In genomic region chr5:73900566-73900965, GRCh38 we compare ENCODE assay signal across 25 cellular contexts.
DNase-seq lines count a peak whose midpoint lies in the region; TF ChIP-seq lines count a peak whose summit lies in the region.
"Had no signal": no experiment of that assay in that cellular context is flagged by ENCODE, and none has a peak within 500 bp of the region (broad histone marks: within the 10 kb centered on the region; RNA-seq: fewer than 3 reads in every experiment).

No MANE protein-coding gene starts in this region.

- H3K27me3 Mint-ChIP-seq in nephron (ENCODE audit: low read depth) = no peaks in the 10 kb centered on the region

- in situ Hi-C loops in brain microvascular endothelial cell (cut with HindIII; ENCODE audit: low pct_ligation_motif_present, low sequenced_read_pairs) = loop anchor here (25.0 kb wide), 1 partner anchor 762 kb away; no protein-coding TSS in a partner anchor

- H3K4me1 Mint-ChIP-seq in nephron = peaks cover 38% of the 10 kb centered on the region
- H3K4me1 Mint-ChIP-seq: B cell; CD4-positive, alpha-beta memory T cell; naive B cell had no signal

- H3K36me3 ChIP-seq in ACC112 (ENCODE audit: insufficient read depth, low read length) = 0 out of 2 replicates have a peak, but pooled peaks cover 6% of the 10 kb centered on the region
- no peaks in the 10 kb centered on the region for H3K36me3 ChIP-seq in HUES6 (ENCODE audit: control insufficient read depth, insufficient read depth, low read length)
- H3K36me3 ChIP-seq in brain microvascular endothelial cell (replicated peaks) = peaks cover 10% of the 10 kb centered on the region
- H3K36me3 ChIP-seq: WERI-Rb-1 had no signal

- peaks cover 23% of the 10 kb centered on the region for H3K36me3 Mint-ChIP-seq in nephron (ENCODE audit: low read depth)
- H3K36me3 Mint-ChIP-seq: activated naive CD4-positive, alpha-beta T cell treated with anti-CD3 and anti-CD28 coated beads, Interleukin-2, amount 50 U/mL, for 72 hours; CD4-positive, alpha-beta memory T cell; naive B cell; stimulated activated memory B cell treated with anti-CD40 and anti-IgM and Interleukin-4, amounts not matched to agents 10 μg/mL and 1 μg/mL and 100 μg/mL, for 72 hours had no signal

- H3K4me1 ChIP-seq in ACC112 (ENCODE audit: control insufficient read depth, insufficient read depth, low read length, unreplicated experiment) (peaks cover 13% of the 10 kb centered on the region), HUES6 (ENCODE audit: control insufficient read depth, insufficient read depth, low read length) (0 out of 2 replicates have a peak, but pooled peaks cover 2% of the 10 kb centered on the region)

- H3K79me2 ChIP-seq in ACC112 (ENCODE audit: control insufficient read depth, insufficient read depth, low read length, unreplicated experiment) = no peaks in the 10 kb centered on the region

- H3K4me3 Mint-ChIP-seq in nephron = no peak overlapping the region
- H3K4me3 Mint-ChIP-seq: activated CD4-positive, alpha-beta T cell treated with anti-CD3 and anti-CD28 coated beads, Interleukin-2, amount 10 ng/mL, durations not matched to agents 7 days and 5 days; B cell; CD4-positive, alpha-beta memory T cell; naive B cell; stimulated activated memory B cell treated with anti-CD40 and anti-IgM and Interleukin-4, amounts not matched to agents 10 μg/mL and 1 μg/mL and 100 μg/mL, for 72 hours had no signal

- H3K27ac Mint-ChIP-seq in nephron = peak overlapping the region; percentile 7 to 82 (median 17)
- H3K27ac Mint-ChIP-seq: activated CD4-positive, alpha-beta T cell treated with anti-CD3 and anti-CD28 coated beads, Interleukin-2, amount 10 ng/mL, durations not matched to agents 7 days and 5 days; activated naive CD4-positive, alpha-beta T cell treated with anti-CD3 and anti-CD28 coated beads, Interleukin-2, amount 50 U/mL, for 72 hours; B cell; naive B cell; stimulated activated memory B cell treated with anti-CD40 and anti-IgM and Interleukin-4, amounts not matched to agents 10 μg/mL and 1 μg/mL and 100 μg/mL, for 72 hours had no signal

- no peak overlapping the region for H3K9ac ChIP-seq in HUES6 (ENCODE audit: low read length)
- H3K9ac ChIP-seq: KMS-11 had no signal

- DNase-seq in brain microvascular endothelial cell = no peak
- DNase-seq in epidermal melanocyte (ENCODE audit: insufficient read length, low spot score) = no peak
- no peak for DNase-seq in NCI-H187 (lab: John Stamatoyannopoulos, UW)
- no peak for DNase-seq in DMS79 treated with DMSO at 0.1 percent for 48 hours (lab: John Stamatoyannopoulos, UW)
- DNase-seq: activated CD4-positive, alpha-beta T cell treated with anti-CD3 and anti-CD28 coated beads, Interleukin-2, amount 10 ng/mL, durations not matched to agents 7 days and 5 days; activated effector memory CD4-positive, alpha-beta T cell treated with Interleukin-2 at 50 U/mL for 16 hours; activated T-cell treated with anti-CD3 and anti-CD28 coated beads, Interleukin-2, amount 50 U/mL, for 1 hour; CD4-positive, alpha-beta memory T cell; effector CD8-positive, alpha-beta T cell; midbrain; MM.1S; naive B cell; NCI-H1417 treated with DMSO at 0.1 percent for 48 hours; NCI-H2081; SIG-M5; T-helper 9 cell; WERI-Rb-1 had no signal

- H3K27ac ChIP-seq in ACC112 (ENCODE audit: low read depth, low read length) (peak overlapping the region; percentile 38; the same call in 1 of the 2 replicates), HUES6 (ENCODE audit: low read depth, low read length) (0 out of 2 replicates have a peak overlapping the region, but pooled peaks have one; percentile 43), brain microvascular endothelial cell (peak overlapping the region; percentile 27)
- H3K27ac ChIP-seq: coronary artery, WERI-Rb-1 had no signal

- H3K4me3 ChIP-seq in ACC112 (ENCODE audit: low read depth, low read length) (no peak overlapping the region), HUES6 (ENCODE audit: low read depth, low read length) (no peak overlapping the region), brain microvascular endothelial cell (ENCODE audit: low read depth, low read length) (no peak overlapping the region)
- H3K4me3 ChIP-seq: coronary artery had no signal

- no peaks in the 10 kb centered on the region for H3K9me3 Mint-ChIP-seq in nephron
- H3K9me3 Mint-ChIP-seq: activated CD4-positive, alpha-beta T cell treated with anti-CD3 and anti-CD28 coated beads, Interleukin-2, amount 10 ng/mL, durations not matched to agents 7 days and 5 days; activated naive CD4-positive, alpha-beta T cell treated with anti-CD3 and anti-CD28 coated beads, Interleukin-2, amount 50 U/mL, for 72 hours; CD4-positive, alpha-beta memory T cell; naive B cell; stimulated activated memory B cell treated with anti-CD40 and anti-IgM and Interleukin-4, amounts not matched to agents 10 μg/mL and 1 μg/mL and 100 μg/mL, for 72 hours had no signal

- no peaks in the 10 kb centered on the region for H3K9me3 ChIP-seq in HUES6 (ENCODE audit: control insufficient read depth, insufficient read depth, low read depth, low read length)

- no peak for TF ChIP-seq CTCF in brain microvascular endothelial cell (IDR thresholded peaks at IDR 0.05; ENCODE audit: low read depth, low read length, missing control alignments)
- TF ChIP-seq CTCF in nephron (IDR thresholded peaks at IDR 0.05; ENCODE audit: unreplicated experiment in 3 of 3) = no peak

- no peak overlapping the region for H2AFZ ChIP-seq in ACC112 (ENCODE audit: low read length, unreplicated experiment)

- H3K27me3 ChIP-seq in ACC112 (ENCODE audit: insufficient read depth, low read length) (no peaks in the 10 kb centered on the region), HUES6 (ENCODE audit: control insufficient read depth, insufficient read depth, low read length) (no peaks in the 10 kb centered on the region), brain microvascular endothelial cell (replicated peaks) (no peaks in the 10 kb centered on the region)
